ENCODE assay signal across 8 cellular contexts in the genomic region with DNA sequence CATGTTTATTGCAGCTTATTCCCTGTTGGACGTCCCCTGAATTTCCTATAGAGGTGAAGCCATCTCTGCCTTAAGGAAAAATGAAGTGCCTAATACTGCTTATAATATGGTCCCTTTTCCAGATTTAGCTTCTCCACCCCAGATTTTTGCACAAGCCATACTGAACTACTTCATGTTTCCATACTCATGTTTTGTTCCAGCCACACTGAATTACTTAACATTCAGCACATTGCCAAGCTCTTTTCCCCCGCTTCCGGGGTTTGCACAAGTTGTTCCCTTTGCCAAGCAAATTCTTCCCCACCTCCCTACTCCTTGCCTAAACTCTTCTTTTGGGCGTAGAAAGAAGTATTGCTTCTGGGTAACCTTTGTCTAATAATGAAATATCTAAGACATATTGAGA. TPM values are rescaled to one million over a fixed set of nuclear protein-coding genes. Genes with fewer than 3 reads are reported as not detected.
DNase-seq lines count a peak whose midpoint lies in the region; ATAC-seq and TF ChIP-seq lines count a peak whose summit lies in the region.

No MANE protein-coding gene starts in this region.

- no peaks in the 10 kb centered on the region for H3K27me3 ChIP-seq in SU-DHL-6 (ENCODE audit: low read length)
- no peaks in the 10 kb centered on the region for H3K27me3 ChIP-seq in heart left ventricle
- H3K27me3 ChIP-seq in tibial nerve = no peaks in the 10 kb centered on the region

- intact Hi-C loops in heart left ventricle (cut with DNase I) = loop anchor here in 2 of 10 donors (2.0 to 5.0 kb wide), 3 partner anchors 49 to 91 kb away; no protein-coding TSS in a partner anchor

- H3K4me2 ChIP-seq in SU-DHL-6 (ENCODE audit: low read depth, low read length, poor library complexity, severe bottlenecking) = peak overlapping the region; percentile 98

- H3F3A ChIP-seq in SU-DHL-6 (ENCODE audit: insufficient read depth) = peaks cover 40% of the 10 kb centered on the region

- H2AFZ ChIP-seq in SU-DHL-6 (ENCODE audit: low read depth, low read length, severe bottlenecking) = peak overlapping the region; percentile 28

- peaks cover 7% of the 10 kb centered on the region for H3K9me3 Mint-ChIP-seq in activated T-cell treated with anti-CD3 and anti-CD28 coated beads, Interleukin-2, amount 50 U/mL, for 24 hours

- H3K27me3 Mint-ChIP-seq in activated T-cell treated with anti-CD3 and anti-CD28 coated beads, Interleukin-2, amount 50 U/mL, for 24 hours = no peaks in the 10 kb centered on the region

- TF ChIP-seq POLR2A in heart left ventricle (IDR thresholded peaks at IDR 0.05) (no peak), tibial nerve (IDR thresholded peaks at IDR 0.05) (peak; percentile 7 to 15)

- H3K4me3 ChIP-seq in SU-DHL-6 (ENCODE audit: insufficient read depth, low read length, poor library complexity, severe bottlenecking) = peak overlapping the region; percentile 38
- H3K4me3 ChIP-seq in heart left ventricle = peak overlapping the region in 5 of 12 donors; percentile 67 to 91 (median 77)
- peak overlapping the region in 3 of 4 donors; percentile 63 to 83 (median 74) for H3K4me3 ChIP-seq in tibial nerve

- no peak for DNase-seq in activated T-cell treated with anti-CD3 and anti-CD28 coated beads, Interleukin-2, amount 50 U/mL, for 24 hours
- no peak for DNase-seq in activated T-cell treated with anti-CD3 and anti-CD28 coated beads for 4 hours
- DNase-seq in heart left ventricle = peak in 4 of 5 donors; percentile 44 to 69 (median 52)
- DNase-seq in tibial nerve (ENCODE audit: low spot score in 2 of 2) = peak in 1 of 2 donors; percentile 78
- DNase-seq in NCI-H2081 treated with DMSO at 0.1 percent for 48 hours (lab: John Stamatoyannopoulos, UW) = no peak
- no peak for DNase-seq in NCI-H1436 treated with DMSO at 0.1 percent for 48 hours (lab: John Stamatoyannopoulos, UW)

- no peaks in the 10 kb centered on the region; the same call in 1 of the 2 replicates for H4K20me1 ChIP-seq in SU-DHL-6 (ENCODE audit: low read depth, low read length)

- peak overlapping the region; percentile 96 for H3K9ac ChIP-seq in SU-DHL-6 (ENCODE audit: low read length)

- H3K4me1 ChIP-seq in heart left ventricle (peaks cover 0 to 38% (median 14%) of the 10 kb centered on the region in 12 donors), tibial nerve (peaks cover 0 to 45% (median 23%) of the 10 kb centered on the region in 4 donors)

- TF ChIP-seq CTCF in SU-DHL-6 (IDR thresholded peaks at IDR 0.05; ENCODE audit: insufficient read depth, low read length, poor library complexity, severe bottlenecking) = no peak
- TF ChIP-seq CTCF in heart left ventricle (IDR thresholded peaks at IDR 0.05) = no peak
- no peak for TF ChIP-seq CTCF in tibial nerve (IDR thresholded peaks at IDR 0.05)

- 56 to 67% (median 62%) methylated on average over 4 of the region's 4 CpGs for WGBS in heart left ventricle, 4 donors
- 15 to 17% methylated on average over 4 of the region's 4 CpGs for WGBS in tibial nerve, 2 donors

- ATAC-seq in heart left ventricle (peak; percentile 21 to 34 (median 26)), HG03571 (IDR thresholded peaks at IDR 0.05; ENCODE audit: unreplicated experiment) (no peak)

- peaks cover 60% of the 10 kb centered on the region for H3K4me1 Mint-ChIP-seq in activated T-cell treated with anti-CD3 and anti-CD28 coated beads, Interleukin-2, amount 50 U/mL, for 24 hours (ENCODE audit: low read depth)

- H3K27ac ChIP-seq in SU-DHL-6 (ENCODE audit: low read depth, low read length) = peak overlapping the region; percentile 100
- H3K27ac ChIP-seq in heart left ventricle = peak overlapping the region in 11 of 12 donors; percentile 5 to 92 (median 85)
- H3K27ac ChIP-seq in tibial nerve = peak overlapping the region; percentile 85 to 92 (median 90)

- peaks cover 29% of the 10 kb centered on the region for H3K36me3 Mint-ChIP-seq in activated T-cell treated with anti-CD3 and anti-CD28 coated beads, Interleukin-2, amount 50 U/mL, for 24 hours (ENCODE audit: low read depth)

- H3K9me2 ChIP-seq in SU-DHL-6 (replicated peaks; ENCODE audit: insufficient read depth, low read length) = no peaks in the 10 kb centered on the region

- peaks cover 36% of the 10 kb centered on the region for H3K79me2 ChIP-seq in SU-DHL-6 (ENCODE audit: insufficient read depth, low read length)

- peak; percentile 83 to 97 for TF ChIP-seq EP300 in tibial nerve (IDR thresholded peaks at IDR 0.05)

- H3K36me3 ChIP-seq in SU-DHL-6 (ENCODE audit: low read length) = no peaks in the 10 kb centered on the region
- no peaks in the 10 kb centered on the region for H3K36me3 ChIP-seq in heart left ventricle
- no peaks in the 10 kb centered on the region for H3K36me3 ChIP-seq in tibial nerve

- peak overlapping the region; percentile 1 for H3K27ac Mint-ChIP-seq in activated T-cell treated with anti-CD3 and anti-CD28 coated beads, Interleukin-2, amount 50 U/mL, for 24 hours

- H3K4me3 Mint-ChIP-seq in activated T-cell treated with anti-CD3 and anti-CD28 coated beads, Interleukin-2, amount 50 U/mL, for 24 hours = peak overlapping the region; percentile 97

- H3K9me3 ChIP-seq in SU-DHL-6 (ENCODE audit: insufficient read depth, low read length) (0 out of 2 replicates have a peak, but pooled peaks cover 3% of the 10 kb centered on the region), heart left ventricle (peaks cover 0 to 5% (median 0%) of the 10 kb centered on the region in 12 donors), tibial nerve (peaks cover 0 to 3% (median 0%) of the 10 kb centered on the region in 4 donors)

RNA-seq across cellular contexts. Expression of a gene that starts 1.7 kb away (rescaled TPM):
- total RNA-seq in heart left ventricle (10 to 100 TPM in 1 of 9 donors, 1 to 10 TPM in 8; 2.5 to 11.4 (median 4.1) TPM), tibial nerve (10 to 100 TPM; 23.4 to 32.7 (median 31.0) TPM)
- polyA plus RNA-seq in heart left ventricle = 1 to 10 TPM; 2.6 to 2.9 TPM

RNA-seq across cellular contexts. Expression of a gene that starts 23.0 kb away (rescaled TPM):
- total RNA-seq in heart left ventricle (1 to 10 TPM in 3 of 9 donors, under 1 TPM in 6; 0.32 to 1.8 (median 0.54) TPM), tibial nerve (10 to 100 TPM; 18.9 to 33.0 (median 23.2) TPM)
- under 1 TPM; 0.46 to 0.61 TPM for polyA plus RNA-seq in heart left ventricle

Comparison
In these comparisons a context has a peak if more than half of its experiments do, and no peak if none do; other contexts are left out.
1. DNase-seq: peak in heart left ventricle (4 of 5); none in activated T-cell treated with anti-CD3 and anti-CD28 coated beads, Interleukin-2, amount 50 U/mL, for 24 hours (single experiment), activated T-cell treated with anti-CD3 and anti-CD28 coated beads for 4 hours (single experiment), NCI-H2081 treated with DMSO at 0.1 percent for 48 hours (single experiment) and NCI-H1436 treated with DMSO at 0.1 percent for 48 hours (single experiment).
2. POLR2A ChIP-seq: peak in tibial nerve (2 of 2); none in heart left ventricle (0 of 2).
3. RNA of a gene that starts 23.0 kb away (total RNA-seq): 18.9 to 33.0 TPM in tibial nerve; 0.32 to 1.8 TPM in heart left ventricle; every median in the first group is over 4 times any median in the second.
4. Peak in every context shown above with its lines, with median percentiles within 50 percentile points of each other: H3K27ac ChIP-seq.